Comparison of ENCODE assay signal across 2 cellular contexts in genomic region chr1:152886758-152887409, GRCh38.
TF ChIP-seq lines count a peak whose summit lies in the region.

No MANE protein-coding gene starts in this region.

TF ChIP-seq in liver, 16 proteins besides CTCF, POLR2A, EP300 and RAD21:
- TF ChIP-seq ATF3 (IDR thresholded peaks at IDR 0.05), result no peak
- no peak for TF ChIP-seq ZBTB33 (IDR thresholded peaks at IDR 0.05)
- no peak for TF ChIP-seq HNF4A (conservative IDR thresholded peaks at IDR 0.05)
TF ChIP-seq in liver: peak in this region for 0.

TF ChIP-seq in HepG2, 621 proteins besides CTCF, POLR2A, EP300 and RAD21:
- no peak for TF ChIP-seq CREB1 (IDR thresholded peaks at IDR 0.05)
- no peak for TF ChIP-seq CREB1 (CRISPR knock-in tag; IDR thresholded peaks at IDR 0.05)
- TF ChIP-seq SP140L (CRISPR knock-in tag; IDR thresholded peaks at IDR 0.05; ENCODE audit: borderline replicate concordance), result no peak
- TF ChIP-seq SP2 (CRISPR knock-in tag; IDR thresholded peaks at IDR 0.05), result no peak
- TF ChIP-seq GTF3A (CRISPR knock-in tag; conservative IDR thresholded peaks at IDR 0.05), result no peak
- no peak for TF ChIP-seq ZNF24 (IDR thresholded peaks at IDR 0.05)
- TF ChIP-seq ZNF234 (CRISPR knock-in tag; conservative IDR thresholded peaks at IDR 0.05), result no peak
- TF ChIP-seq ZNF260 (CRISPR knock-in tag; IDR thresholded peaks at IDR 0.05; ENCODE audit: borderline replicate concordance, low read depth), result no peak
- no peak for TF ChIP-seq MYNN (CRISPR knock-in tag; IDR thresholded peaks at IDR 0.05; ENCODE audit: low read depth)
- TF ChIP-seq CC2D1A (CRISPR knock-in tag; IDR thresholded peaks at IDR 0.05), result no peak
- no peak for TF ChIP-seq AGO1 (IDR thresholded peaks at IDR 0.05; ENCODE audit: low read depth, low read length, poor library complexity, severe bottlenecking)
- no peak for TF ChIP-seq MIER3 (CRISPR knock-in tag; IDR thresholded peaks at IDR 0.05; ENCODE audit: borderline replicate concordance)
- no peak for TF ChIP-seq NFIC (IDR thresholded peaks at IDR 0.05; ENCODE audit: low read length)
- no peak for TF ChIP-seq DMAP1 (CRISPR knock-in tag; IDR thresholded peaks at IDR 0.05)
- no peak for TF ChIP-seq ZNF503 (CRISPR knock-in tag; IDR thresholded peaks at IDR 0.05)
- TF ChIP-seq GABPB1 (CRISPR knock-in tag; IDR thresholded peaks at IDR 0.05), result no peak
